In genomic region chr16:84423416-84423837, GRCh38 we compare ENCODE assay signal across 9 cellular contexts. TPM values are rescaled to one million over a fixed set of nuclear protein-coding genes. Genes with fewer than 3 reads are reported as not detected.
DNase-seq lines count a peak whose midpoint lies in the region; ATAC-seq, FAIRE-seq and TF ChIP-seq lines count a peak whose summit lies in the region.
"Had no signal": no experiment of that assay in that cellular context is flagged by ENCODE, and none has a peak within 500 bp of the region (broad histone marks: within the 10 kb centered on the region; RNA-seq: fewer than 3 reads in every experiment).

No MANE protein-coding gene starts in this region.

- H3K27me3 ChIP-seq in RWPE2 (ENCODE audit: insufficient read depth, poor library complexity, severe bottlenecking) (no peaks in the 10 kb centered on the region), foreskin keratinocyte (peaks cover 5% of the 10 kb centered on the region), testis (no peaks in the 10 kb centered on the region)

- no peak overlapping the region for H3K27ac ChIP-seq in RWPE2 (ENCODE audit: poor library complexity, severe bottlenecking)
- H3K27ac ChIP-seq in foreskin keratinocyte, result no peak overlapping the region
- no peak overlapping the region for H3K27ac ChIP-seq in testis

- no peak for TF ChIP-seq CTCF in AG10803 (conservative IDR thresholded peaks at IDR 0.05; ENCODE audit: low read length)
- TF ChIP-seq CTCF in RWPE2 (IDR thresholded peaks at IDR 0.05; ENCODE audit: poor library complexity, severe bottlenecking), result no peak
- TF ChIP-seq CTCF in foreskin keratinocyte (conservative IDR thresholded peaks at IDR 0.05), result no peak
- no peak for TF ChIP-seq CTCF in testis (IDR thresholded peaks at IDR 0.05)

- DNase-seq in AG10803 (ENCODE audit: low read depth), result peak; percentile 31
- DNase-seq in H54 (ENCODE audit: insufficient read length, low spot score), result peak; percentile 50
- no peak for DNase-seq in RWPE2 (ENCODE audit: low spot score)
- DNase-seq in foreskin keratinocyte, result peak in 1 of 2 donors; percentile 7
- no peak for DNase-seq in testis
- no peak for DNase-seq in NCI-H774 (lab: John Stamatoyannopoulos, UW)
- no peak for DNase-seq in HK-2 (ENCODE audit: unreplicated experiment)
- DNase-seq in DMS79 (lab: John Stamatoyannopoulos, UW), result no peak
- DNase-seq: T-cell had no signal

- 94 to 100% methylated on average over 4 of the region's 4 CpGs for WGBS in testis, 2 donors

- no peaks in the 10 kb centered on the region for H3K4me1 ChIP-seq in RWPE2 (ENCODE audit: insufficient read depth, poor library complexity, severe bottlenecking)
- H3K4me1 ChIP-seq in foreskin keratinocyte, result no peaks in the 10 kb centered on the region
- no peaks in the 10 kb centered on the region for H3K4me1 ChIP-seq in testis

- TF ChIP-seq POLR2A in H54 (IDR thresholded peaks at IDR 0.05; ENCODE audit: low read depth, low read length), result no peak
- no peak for TF ChIP-seq POLR2A in testis (IDR thresholded peaks at IDR 0.05)

- intact Hi-C loops in testis (cut with DNase I; ENCODE audit: low total_unique reads), result no loop called here

- H3K9me3 ChIP-seq in RWPE2 (ENCODE audit: severe bottlenecking) (no peaks in the 10 kb centered on the region), testis (no peaks in the 10 kb centered on the region)

- FAIRE-seq in H54 (lab: Jason Lieb, UNC), result no peak

- peaks cover 47% of the 10 kb centered on the region for H3K36me3 ChIP-seq in RWPE2 (ENCODE audit: low read depth)
- H3K36me3 ChIP-seq in testis (ENCODE audit: low read depth, missing control alignments), result no peaks in the 10 kb centered on the region

- ATAC-seq in RWPE2 (ENCODE audit: low read depth), result peak; percentile 74
- ATAC-seq in foreskin keratinocyte, result peak; percentile 55

- H3K4me3 ChIP-seq in AG10803 (ENCODE audit: low read length), result no peak overlapping the region
- H3K4me3 ChIP-seq in RWPE2 (ENCODE audit: severe bottlenecking), result no peak overlapping the region
- no peak overlapping the region for H3K4me3 ChIP-seq in testis

RNA-seq across cellular contexts. Expression of gene ATP2C2, which starts 55.1 kb away (rescaled TPM):
- total RNA-seq in foreskin keratinocyte (0.17 and 0.25 TPM in 2 replicates), testis (1 to 10 TPM; 1.1 to 3.0 TPM)
- polyA plus RNA-seq in foreskin keratinocyte (0.10 TPM in 2 replicates), testis (ENCODE audit: insufficient read depth, low read depth, low replicate concordance) (5.8 TPM)
- total RNA-seq: T-cell had no signal

Comparison
In these comparisons a context has a peak if more than half of its experiments do, and no peak if none do; other contexts are left out.
1. DNase-seq: peak in AG10803 (single experiment) and H54 (single experiment); none in RWPE2 (single experiment), testis (single experiment), NCI-H774 (single experiment), HK-2 (single experiment) and DMS79 (single experiment).